In the genomic region with DNA sequence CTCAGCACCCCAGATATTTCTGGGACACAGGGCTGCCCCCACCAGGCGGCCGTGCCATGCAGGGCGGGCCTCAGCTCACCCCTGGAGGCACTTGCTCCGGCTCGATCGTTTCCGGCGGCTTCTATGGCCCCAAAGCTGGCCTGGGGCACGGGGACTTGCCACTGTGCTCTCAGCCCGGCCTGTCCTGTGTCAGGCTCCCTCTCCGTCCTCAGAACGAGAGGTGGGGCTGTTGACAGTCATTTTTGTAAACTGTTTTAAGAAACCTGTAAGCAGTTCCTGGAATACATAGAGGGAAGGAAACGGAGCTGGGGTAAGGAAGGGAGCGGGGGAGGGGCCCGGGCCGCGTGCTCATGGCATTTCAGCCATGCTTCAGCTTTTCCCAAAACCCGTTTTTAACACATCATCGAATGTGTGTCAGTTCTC, we compare ENCODE assay signal across 19 cellular contexts. TPM values are rescaled to one million over a fixed set of nuclear protein-coding genes. Genes with fewer than 3 reads are reported as not detected.
DNase-seq lines count a peak whose midpoint lies in the region; ATAC-seq, FAIRE-seq and TF ChIP-seq lines count a peak whose summit lies in the region.
"Had no signal": no experiment of that assay in that cellular context is flagged by ENCODE, and none has a peak within 500 bp of the region (broad histone marks: within the 10 kb centered on the region; RNA-seq: fewer than 3 reads in every experiment).

No MANE protein-coding gene starts in this region.

- TF ChIP-seq POLR2A in esophagus muscularis mucosa (IDR thresholded peaks at IDR 0.05; ENCODE audit: low read depth): no peak

- H3K9me3 Mint-ChIP-seq in activated T-cell treated with anti-CD3 and anti-CD28 coated beads, Interleukin-2, amount 50 U/mL, for 72 hours: no peaks in the 10 kb centered on the region
- H3K9me3 Mint-ChIP-seq: CD4-positive, alpha-beta T cell; HFFc6 had no signal

- FAIRE-seq in frontal cortex (lab: Jason Lieb, UNC): no peak
- FAIRE-seq: A549, HepG2 had no signal

- intact Hi-C loops in Right ventricle myocardium superior (cut with DNase I): no loop called here
- intact Hi-C loops in Right ventricle myocardium inferior (cut with DNase I): no loop called here
- intact Hi-C loops in esophagus muscularis mucosa (cut with DNase I): no loop called here
- intact Hi-C loops in posterior vena cava (cut with DNase I): no loop called here
- intact Hi-C loops in head of caudate nucleus (cut with DNase I): no loop called here

- DNase-seq in Right ventricle myocardium superior: peak; percentile 10
- no peak for DNase-seq in Right ventricle myocardium inferior (ENCODE audit: missing footprints)
- no peak for DNase-seq in esophagus muscularis mucosa (ENCODE audit: extremely low spot score)
- DNase-seq in posterior vena cava (ENCODE audit: low spot score): peak; percentile 65
- no peak for DNase-seq in head of caudate nucleus
- no peak for DNase-seq in activated T-cell treated with anti-CD3 and anti-CD28 coated beads, Interleukin-2, amount 50 U/mL, for 72 hours
- DNase-seq in frontal cortex (ENCODE audit: low spot score in 2 of 2): no peak
- DNase-seq: CD4-positive, alpha-beta T cell; DMS153; GDM1; HFFc6; NCI-H1417 treated with DMSO at 0.1 percent for 48 hours; NCI-H187 treated with DMSO at 0.1 percent for 48 hours; NCI-H526; PC-3 had no signal

- H3K4me3 Mint-ChIP-seq in activated T-cell treated with anti-CD3 and anti-CD28 coated beads, Interleukin-2, amount 50 U/mL, for 72 hours: no peak overlapping the region
- H3K4me3 Mint-ChIP-seq: CD4-positive, alpha-beta T cell; HFFc6 had no signal

- no peak for TF ChIP-seq EP300 in esophagus muscularis mucosa (IDR thresholded peaks at IDR 0.05)

- H3K27ac ChIP-seq in esophagus muscularis mucosa (replicated peaks in 1 of 4): peak overlapping the region in 3 of 4 donors; percentile 20 to 57 (median 30)
- H3K27ac ChIP-seq: A549, KMS-11, RWPE1 had no signal

- H3K4me3 ChIP-seq in esophagus muscularis mucosa: no peak overlapping the region
- H3K4me3 ChIP-seq: A549 had no signal

- H3K27me3 ChIP-seq in esophagus muscularis mucosa: no peaks in the 10 kb centered on the region

- no peaks in the 10 kb centered on the region for H3K9me3 ChIP-seq in esophagus muscularis mucosa
- H3K9me3 ChIP-seq: A549 had no signal

- no peak for TF ChIP-seq CTCF in esophagus muscularis mucosa (IDR thresholded peaks at IDR 0.05)

- ATAC-seq in Right ventricle myocardium superior (ENCODE audit: poor library complexity): no peak
- no peak for ATAC-seq in Right ventricle myocardium inferior
- no peak for ATAC-seq in activated T-cell treated with anti-CD3 and anti-CD28 coated beads, Interleukin-2, amount 50 U/mL, for 72 hours (replicated peaks in 1 of 2)
- ATAC-seq: A549, HepG2, PC-3 had no signal

- H3K36me3 ChIP-seq in esophagus muscularis mucosa: peaks cover 40 to 96% (median 82%) of the 10 kb centered on the region in 4 donors

- peaks cover 0 to 10% of the 10 kb centered on the region in 2 donors for H3K36me3 Mint-ChIP-seq in activated T-cell treated with anti-CD3 and anti-CD28 coated beads, Interleukin-2, amount 50 U/mL, for 72 hours (ENCODE audit: insufficient read depth in 2 of 2)

- WGBS in esophagus muscularis mucosa: 73% methylated on average over 19 of the region's 19 CpGs

- no peaks in the 10 kb centered on the region for H3K27me3 Mint-ChIP-seq in activated T-cell treated with anti-CD3 and anti-CD28 coated beads, Interleukin-2, amount 50 U/mL, for 72 hours (ENCODE audit: low read depth)
- H3K27me3 Mint-ChIP-seq: CD4-positive, alpha-beta T cell had no signal

- peaks cover 0 to 13% (median 2%) of the 10 kb centered on the region in 4 donors for H3K4me1 ChIP-seq in esophagus muscularis mucosa
- H3K4me1 ChIP-seq: A549 had no signal

- H3K27ac Mint-ChIP-seq in activated T-cell treated with anti-CD3 and anti-CD28 coated beads, Interleukin-2, amount 50 U/mL, for 72 hours: no peak overlapping the region
- H3K27ac Mint-ChIP-seq: CD4-positive, alpha-beta T cell; HFFc6 had no signal

- H3K4me1 Mint-ChIP-seq in activated T-cell treated with anti-CD3 and anti-CD28 coated beads, Interleukin-2, amount 50 U/mL, for 72 hours (ENCODE audit: low read depth): no peaks in the 10 kb centered on the region

RNA-seq across cellular contexts. Expression of gene PRKAR1B, which starts 30.7 kb away (rescaled TPM):
- total RNA-seq in Right ventricle myocardium superior (16.5 TPM), Right ventricle myocardium inferior (16.7 TPM), esophagus muscularis mucosa (10 to 100 TPM; 15.4 to 46.9 (median 31.4) TPM), posterior vena cava (10 to 100 TPM; 10.1 TPM), frontal cortex (80.7 TPM)
- total RNA-seq in activated T-cell treated with anti-CD3 and anti-CD28 coated beads, Interleukin-2, amount 50 U/mL, for 72 hours: 10 to 100 TPM; 33.6 to 43.5 TPM

RNA-seq across cellular contexts. Expression of gene DNAAF5, which starts 31.3 kb away (rescaled TPM):
- total RNA-seq in Right ventricle myocardium superior: 19.3 TPM
- total RNA-seq in Right ventricle myocardium inferior: 17.7 TPM
- total RNA-seq in esophagus muscularis mucosa: 10 to 100 TPM; 21.2 to 32.7 (median 29.4) TPM
- 10 to 100 TPM; 12.6 to 16.9 TPM for total RNA-seq in posterior vena cava
- 10 to 100 TPM; 12.0 to 15.9 TPM for total RNA-seq in activated T-cell treated with anti-CD3 and anti-CD28 coated beads, Interleukin-2, amount 50 U/mL, for 72 hours
- total RNA-seq in frontal cortex: 6.5 TPM

Comparison
In these comparisons a context has a peak if more than half of its experiments do, and no peak if none do; other contexts are left out.
1. DNase-seq: peak in Right ventricle myocardium superior (single experiment) and posterior vena cava (single experiment); none in Right ventricle myocardium inferior (single experiment), esophagus muscularis mucosa (single experiment), head of caudate nucleus (0 of 42), activated T-cell treated with anti-CD3 and anti-CD28 coated beads, Interleukin-2, amount 50 U/mL, for 72 hours (0 of 2) and frontal cortex (0 of 2).